11 cellular contexts compared by ENCODE assay signal in genomic region chr12:19031032-19031431, GRCh38.
DNase-seq lines count a peak whose midpoint lies in the region; ATAC-seq and TF ChIP-seq lines count a peak whose summit lies in the region.
"Had no signal": no experiment of that assay in that cellular context is flagged by ENCODE, and none has a peak within 500 bp of the region (broad histone marks: within the 10 kb centered on the region; RNA-seq: fewer than 3 reads in every experiment).

No MANE protein-coding gene starts in this region.

- H3K9me3 ChIP-seq in MG63: peaks cover 12% of the 10 kb centered on the region

- H3K4me3 ChIP-seq in MG63 (no peak overlapping the region), choroid plexus epithelial cell (ENCODE audit: low read depth, low read length) (no peak overlapping the region), mesendoderm (ENCODE audit: low read length) (no peak overlapping the region)

- H2AK5ac ChIP-seq in mesendoderm (ENCODE audit: low read length): no peak overlapping the region

- no peak overlapping the region for H3K9ac ChIP-seq in mesendoderm (ENCODE audit: low read length)

- H4K8ac ChIP-seq in mesendoderm (ENCODE audit: low read depth, low read length): no peak overlapping the region

- no peak overlapping the region for H2BK15ac ChIP-seq in mesendoderm (replicated peaks; ENCODE audit: low read depth)

- H3K56ac ChIP-seq in mesendoderm (ENCODE audit: low read length): no peak overlapping the region

- H3K27me3 ChIP-seq in MG63 (no peaks in the 10 kb centered on the region), mesendoderm (ENCODE audit: insufficient read depth, low read length, poor library complexity) (no peaks in the 10 kb centered on the region)

- no peaks in the 10 kb centered on the region for H3K79me2 ChIP-seq in mesendoderm (ENCODE audit: control insufficient read depth, insufficient read depth, low read length)

- no peaks in the 10 kb centered on the region for H3K79me1 ChIP-seq in mesendoderm (ENCODE audit: low read length)

- ATAC-seq in GM19467 (IDR thresholded peaks at IDR 0.05; ENCODE audit: unreplicated experiment) (no peak), GM21423 (IDR thresholded peaks at IDR 0.05; ENCODE audit: unreplicated experiment) (no peak)
- ATAC-seq: activated CD4-positive, CD25-positive, alpha-beta regulatory T cell treated with anti-CD3 and anti-CD28 coated beads, Interleukin-2, amount 50 U/mL, for 24 hours; stimulated activated naive B cell treated with anti-CD40 and anti-IgM and Interleukin-4, amounts not matched to agents 10 μg/mL and 1 μg/mL and 100 μg/mL, for 72 hours had no signal

- TF ChIP-seq CTCF in choroid plexus epithelial cell (conservative IDR thresholded peaks at IDR 0.05; ENCODE audit: low read depth, low read length): no peak

- DNase-seq in Caki2 (ENCODE audit: low read depth) (peak; percentile 52), MG63 (peak; percentile 26), choroid plexus epithelial cell (ENCODE audit: low read depth) (peak; percentile 70), mesendoderm (peak; percentile 21), hypothalamus (lab: John Stamatoyannopoulos, UW) (no peak)
- DNase-seq in stimulated activated CD4-positive, alpha-beta T cell treated with anti-CD3 and anti-CD28 coated beads, Interleukin-15, amount 100 ng/mL, for 24 hours: no peak
- DNase-seq: NCI-H2171 treated with DMSO at 0.1 percent for 48 hours; stimulated activated naive B cell treated with anti-CD40 and anti-IgM and Interleukin-4, amounts not matched to agents 10 μg/mL and 1 μg/mL and 100 μg/mL, for 72 hours had no signal

- H3K18ac ChIP-seq in mesendoderm (ENCODE audit: low read length): no peak overlapping the region

- H3K27ac ChIP-seq in mesendoderm (ENCODE audit: low read depth, low read length): no peak overlapping the region

- no peak overlapping the region for H2BK120ac ChIP-seq in mesendoderm (ENCODE audit: low read depth, low read length)

- H3K4me1 ChIP-seq in mesendoderm (ENCODE audit: control insufficient read depth, low read depth, low read length): no peaks in the 10 kb centered on the region

- no peak overlapping the region for H3K4ac ChIP-seq in mesendoderm (ENCODE audit: low read depth, low read length)

- H3K4me2 ChIP-seq in mesendoderm (ENCODE audit: low read length): no peak overlapping the region

- in situ Hi-C loops in Caki2 (cut with HindIII; ENCODE audit: low pct_unique_long_range_greater_than_20kb, low sequenced_read_pairs): no loop called here

- H3K36me3 ChIP-seq in MG63: no peaks in the 10 kb centered on the region
- no peaks in the 10 kb centered on the region for H3K36me3 ChIP-seq in mesendoderm (ENCODE audit: control insufficient read depth, insufficient read depth, low read length)

- H4K5ac ChIP-seq in mesendoderm (ENCODE audit: low read length): no peak overlapping the region

- no peak overlapping the region for H2BK5ac ChIP-seq in mesendoderm (ENCODE audit: low read length)

- WGBS in mesendoderm (ENCODE audit: extremely low coverage, insufficient coverage, low lambda C conversion rate): no CpG with 5 or more reads among the region's 4 CpGs

- no peak overlapping the region for H3K23ac ChIP-seq in mesendoderm (ENCODE audit: low read length)

Comparison
In these comparisons a context has a peak if more than half of its experiments do, and no peak if none do; other contexts are left out.
1. DNase-seq: peak in Caki2 (single experiment), MG63 (single experiment), choroid plexus epithelial cell (single experiment) and mesendoderm (single experiment); none in hypothalamus (0 of 51) and stimulated activated CD4-positive, alpha-beta T cell treated with anti-CD3 and anti-CD28 coated beads, Interleukin-15, amount 100 ng/mL, for 24 hours (single experiment).